In the genomic region with DNA sequence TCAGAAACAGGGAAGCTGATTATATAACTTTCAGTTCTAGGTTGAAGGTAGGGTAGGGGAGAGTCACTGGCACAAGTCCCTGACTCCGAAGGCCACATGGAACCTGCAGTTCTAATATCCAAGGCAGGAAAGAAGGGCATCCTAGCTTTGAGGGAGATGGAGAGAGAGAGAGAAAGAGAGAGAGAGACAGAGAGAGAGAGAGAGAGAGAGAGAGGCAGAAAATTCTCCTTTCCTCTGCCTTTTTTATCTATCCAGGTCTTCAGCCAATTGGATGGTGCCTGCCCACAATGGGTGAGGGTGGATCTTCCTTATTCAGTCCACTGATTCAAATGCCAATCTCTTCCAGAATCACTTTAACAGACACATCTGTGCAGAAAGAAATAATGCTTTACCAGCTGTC, we compare ENCODE assay signal across 9 cellular contexts.
"Had no signal": no experiment of that assay in that cellular context is flagged by ENCODE, and none has a peak within 500 bp of the region (broad histone marks: within the 10 kb centered on the region; RNA-seq: fewer than 3 reads in every experiment).

No MANE protein-coding gene starts in this region.

- FAIRE-seq: H1, H54, HTR-8/SVneo had no signal

- H2AFZ ChIP-seq: GM23338 had no signal

- H3K27ac ChIP-seq: KMS-11 had no signal

- DNase-seq: H9, HCEC 1CT, HFFc6, KBM-7 had no signal

- H3K4me3 ChIP-seq: GM23338 had no signal

- H3K9ac ChIP-seq: KMS-11 had no signal

- ATAC-seq: GM23338 had no signal

- H3K4me2 ChIP-seq: GM23338, KMS-11 had no signal
